Comparison of ENCODE assay signal across 10 cellular contexts in genomic region chr14:89466939-89467338, GRCh38. TPM values are rescaled to one million over a fixed set of nuclear protein-coding genes. Genes with fewer than 3 reads are reported as not detected.
DNase-seq lines count a peak whose midpoint lies in the region; ATAC-seq and TF ChIP-seq lines count a peak whose summit lies in the region.
"Had no signal": no experiment of that assay in that cellular context is flagged by ENCODE, and none has a peak within 500 bp of the region (broad histone marks: within the 10 kb centered on the region; RNA-seq: fewer than 3 reads in every experiment).

No MANE protein-coding gene starts in this region.

- H3K4me3 ChIP-seq in CD8-positive, alpha-beta T cell (ENCODE audit: low read depth, low read length), result peak overlapping the region; percentile 14
- H3K4me3 ChIP-seq in esophagus squamous epithelium (peak overlapping the region in 1 of 4 donors; percentile 40), neutrophil (ENCODE audit: low read depth in 1 of 2, low read length in 1 of 2) (no peak overlapping the region), esophagus muscularis mucosa (no peak overlapping the region)

- H3K36me3 ChIP-seq in CD8-positive, alpha-beta T cell (ENCODE audit: insufficient read depth, low read length), result no peaks in the 10 kb centered on the region
- H3K36me3 ChIP-seq in esophagus squamous epithelium, result no peaks in the 10 kb centered on the region
- H3K36me3 ChIP-seq in neutrophil, result no peaks in the 10 kb centered on the region
- no peaks in the 10 kb centered on the region for H3K36me3 ChIP-seq in esophagus muscularis mucosa

- ATAC-seq in CD8-positive, alpha-beta T cell, result peak; percentile 30
- ATAC-seq in HG03571 (IDR thresholded peaks at IDR 0.05; ENCODE audit: unreplicated experiment), result no peak

- H3K27me3 ChIP-seq in CD8-positive, alpha-beta T cell (ENCODE audit: insufficient read depth, low read length), result no peaks in the 10 kb centered on the region
- H3K27me3 ChIP-seq in esophagus squamous epithelium (no peaks in the 10 kb centered on the region), neutrophil (no peaks in the 10 kb centered on the region), esophagus muscularis mucosa (no peaks in the 10 kb centered on the region)

- intact Hi-C loops in CD8-positive, alpha-beta T cell (cut with DNase I, micrococcal nuclease), result loop anchor here (5.0 kb wide), 2 partner anchors 35 to 50 kb away; partner anchors contain the start of gene FOXN3 (in 1 of the 2)
- intact Hi-C loops in esophagus squamous epithelium (cut with DNase I), result no loop called here
- intact Hi-C loops in esophagus muscularis mucosa (cut with DNase I), result no loop called here

- peaks cover 67% of the 10 kb centered on the region for H3K4me1 Mint-ChIP-seq in CD8-positive, alpha-beta T cell (ENCODE audit: low read depth)

- TF ChIP-seq CTCF in CD8-positive, alpha-beta T cell (IDR thresholded peaks at IDR 0.05), result no peak
- TF ChIP-seq CTCF in RWPE1 (conservative IDR thresholded peaks at IDR 0.05; ENCODE audit: low read depth) (no peak), esophagus squamous epithelium (IDR thresholded peaks at IDR 0.05) (no peak), neutrophil (IDR thresholded peaks at IDR 0.05) (no peak), esophagus muscularis mucosa (IDR thresholded peaks at IDR 0.05) (no peak)

- POLR2A ChIA-PET in CD8-positive, alpha-beta T cell (lab: Charles Lee), result interaction anchor here (0.9 to 2.3 kb wide), 4 partner anchors 12 to 254 kb away, joined by 3 to 6 read pairs (median 5); no protein-coding TSS in a partner anchor
- POLR2A ChIA-PET in RWPE1 (lab: Yijun Ruan, JAX; ENCODE audit: low non-redundant PET), result no interaction called here

- peaks cover 36% of the 10 kb centered on the region for H3K4me1 ChIP-seq in CD8-positive, alpha-beta T cell (ENCODE audit: insufficient read depth, low read length)
- H3K4me1 ChIP-seq in esophagus squamous epithelium (peaks cover 4 to 27% (median 5%) of the 10 kb centered on the region in 3 donors), neutrophil (ENCODE audit: control insufficient read depth in 1 of 2, insufficient read depth in 1 of 2, low read depth in 1 of 2, low read length in 1 of 2) (peaks cover 84 to 96% of the 10 kb centered on the region in 2 experiments), esophagus muscularis mucosa (peaks cover 0 to 13% (median 9%) of the 10 kb centered on the region in 4 donors)

- TF ChIP-seq POLR2A in esophagus squamous epithelium (IDR thresholded peaks at IDR 0.05) (no peak), esophagus muscularis mucosa (IDR thresholded peaks at IDR 0.05; ENCODE audit: low read depth) (no peak)

- H3K27ac ChIP-seq in CD8-positive, alpha-beta T cell (ENCODE audit: low read depth, low read length), result peak overlapping the region; percentile 4
- H3K27ac ChIP-seq in RWPE1 (0 out of 2 replicates have a peak overlapping the region, but pooled peaks have one; percentile 20), esophagus squamous epithelium (peak overlapping the region in 3 of 4 donors; percentile 8 to 41 (median 35)), neutrophil (peak overlapping the region; percentile 81), esophagus muscularis mucosa (replicated peaks in 1 of 4) (no peak overlapping the region)

- CTCF ChIA-PET in CD8-positive, alpha-beta T cell (lab: Charles Lee), result interaction anchor here (1.4 kb wide), 1 partner anchor 301 kb away, joined by 3 read pairs; no protein-coding TSS in a partner anchor
- CTCF ChIA-PET in RWPE1 (lab: Yijun Ruan, JAX), result interaction anchor here (0.6 kb wide), 1 partner anchor 126 kb away, joined by 3 read pairs; no protein-coding TSS in a partner anchor

- H3K4me3 Mint-ChIP-seq in CD8-positive, alpha-beta T cell, result peak overlapping the region; percentile 59

- H3K36me3 Mint-ChIP-seq in CD8-positive, alpha-beta T cell, result peaks cover 34% of the 10 kb centered on the region

- no peaks in the 10 kb centered on the region for H3K9me3 Mint-ChIP-seq in CD8-positive, alpha-beta T cell

- H3K27me3 Mint-ChIP-seq in CD8-positive, alpha-beta T cell (ENCODE audit: low read depth), result no peaks in the 10 kb centered on the region

- H3K27ac Mint-ChIP-seq in CD8-positive, alpha-beta T cell, result peak overlapping the region; percentile 88
- H3K27ac Mint-ChIP-seq: progenitor cell of endocrine pancreas had no signal

- no peak for TF ChIP-seq EP300 in esophagus muscularis mucosa (IDR thresholded peaks at IDR 0.05)

- DNase-seq in CD8-positive, alpha-beta T cell, result no peak
- DNase-seq in RWPE1 (ENCODE audit: low spot score), result no peak
- no peak for DNase-seq in esophagus squamous epithelium (lab: John Stamatoyannopoulos, UW)
- DNase-seq in AG08396 (ENCODE audit: low spot score), result no peak
- DNase-seq in esophagus muscularis mucosa (ENCODE audit: extremely low spot score), result no peak
- DNase-seq: COR-L47; effector CD8-positive, alpha-beta T cell had no signal

- 41 to 52% methylated on average over 6 to 11 of the region's 13 CpGs for WGBS in esophagus squamous epithelium, 2 donors
- WGBS in esophagus muscularis mucosa, result 85% methylated on average over 13 of the region's 13 CpGs

- H3K9me3 ChIP-seq in CD8-positive, alpha-beta T cell (ENCODE audit: low read length), result no peaks in the 10 kb centered on the region
- no peaks in the 10 kb centered on the region for H3K9me3 ChIP-seq in esophagus squamous epithelium
- no peaks in the 10 kb centered on the region for H3K9me3 ChIP-seq in neutrophil
- no peaks in the 10 kb centered on the region for H3K9me3 ChIP-seq in esophagus muscularis mucosa

RNA-seq across cellular contexts. Expression of gene FOXN3, which starts 49.9 kb away (rescaled TPM):
- 100 to 1,000 TPM; 134 to 139 TPM for total RNA-seq in CD8-positive, alpha-beta T cell
- total RNA-seq in esophagus squamous epithelium (10 to 100 TPM; 27.4 to 91.4 (median 39.2) TPM), esophagus muscularis mucosa (100 to 1,000 TPM; 114 to 180 (median 145) TPM)

Comparison
In these comparisons a context has a peak if more than half of its experiments do, and no peak if none do; other contexts are left out.
1. H3K27ac ChIP-seq: peak in CD8-positive, alpha-beta T cell (single experiment), RWPE1 (single experiment), esophagus squamous epithelium (3 of 4) and neutrophil (single experiment); none in esophagus muscularis mucosa (0 of 4).
2. intact Hi-C loops: an anchor here in CD8-positive, alpha-beta T cell (5.0 kb wide); none called in esophagus squamous epithelium and esophagus muscularis mucosa.